Comparison of ENCODE assay signal across 8 cellular contexts in genomic region chr11:68855205-68855978, GRCh38. TPM values are rescaled to one million over a fixed set of nuclear protein-coding genes. Genes with fewer than 3 reads are reported as not detected.
DNase-seq lines count a peak whose midpoint lies in the region; ATAC-seq, FAIRE-seq and TF ChIP-seq lines count a peak whose summit lies in the region.

No MANE protein-coding gene starts in this region.

- no peak for TF ChIP-seq EP300 in GM12878 (IDR thresholded peaks at IDR 0.05; ENCODE audit: borderline replicate concordance in 1 of 2, control insufficient read depth in 1 of 2, low read depth in 2 of 2, low read length in 2 of 2)

- no peaks in the 10 kb centered on the region for H4K20me1 ChIP-seq in GM12878 (ENCODE audit: control insufficient read depth, insufficient read depth)

- FAIRE-seq in GM12878 (lab: Jason Lieb, UNC), result no peak

- H3K4me1 ChIP-seq in GM12878 (ENCODE audit: control insufficient read depth, insufficient read depth, low read length) (no peaks in the 10 kb centered on the region), spleen (peaks cover 5 to 23% (median 16%) of the 10 kb centered on the region in 6 donors)

- H3K36me3 ChIP-seq in GM12878 (ENCODE audit: control insufficient read depth in 2 of 2, insufficient read depth in 2 of 2, low read length in 1 of 2), result no peaks in the 10 kb centered on the region
- no peaks in the 10 kb centered on the region for H3K36me3 ChIP-seq in spleen

- TF ChIP-seq POLR2A in GM12878 (IDR thresholded peaks at IDR 0.05; ENCODE audit: low read depth, low read length) (no peak), spleen (IDR thresholded peaks at IDR 0.05) (no peak)

- no peaks in the 10 kb centered on the region for H3K9me3 ChIP-seq in GM12878 (replicated peaks; ENCODE audit: control insufficient read depth, insufficient read depth, low read length)
- H3K9me3 ChIP-seq in iPS-18c (ENCODE audit: control insufficient read depth, insufficient read depth, low read length), result no peaks in the 10 kb centered on the region
- H3K9me3 ChIP-seq in spleen, result no peaks in the 10 kb centered on the region

- peak overlapping the region; percentile 77 for H3K4me2 ChIP-seq in GM12878 (ENCODE audit: control insufficient read depth, insufficient read depth)

- H3K4me3 ChIP-seq in GM12878, result peak overlapping the region; percentile 44; the same call in 1 of the 2 replicates
- H3K4me3 ChIP-seq in iPS-18c (ENCODE audit: insufficient read depth, low read depth, low read length), result peak overlapping the region; percentile 70
- peak overlapping the region; percentile 51 to 70 (median 56) for H3K4me3 ChIP-seq in spleen

- H3K27ac ChIP-seq in GM12878 (ENCODE audit: control insufficient read depth, insufficient read depth) (no peak overlapping the region), spleen (peak overlapping the region; percentile 13 to 77 (median 52))

- SMC1A ChIA-PET in GM12878 (lab: Charles Lee; ENCODE audit: uncharacterized antibody, unreplicated experiment), result no interaction called here

- 12% methylated on average over 48 of the region's 62 CpGs for WGBS in GM12878 (ENCODE audit: insufficient coverage, insufficient replicate concordance, low lambda C conversion rate, missing lambda C conversion rate)
- WGBS in spleen, 5 donors, result 2 to 4% (median 2%) methylated on average over 33 to 62 of the region's 62 CpGs

- POLR2A ChIA-PET in GM12878 (lab: Charles Lee), result no interaction called here

- ATAC-seq in GM12878 (peak; percentile 36), HG03565 (IDR thresholded peaks at IDR 0.05; ENCODE audit: unreplicated experiment) (no peak)

- TF ChIP-seq RAD21 in GM12878 (IDR thresholded peaks at IDR 0.05; ENCODE audit: insufficient read depth, low read depth, low read length), result no peak

- H2AFZ ChIP-seq in GM12878 (ENCODE audit: control insufficient read depth, low read depth, low read length), result peak overlapping the region; percentile 52

- in situ Hi-C loops in GM12878 (cut with MboI), result no loop called here

- no peak for TF ChIP-seq CTCF in GM12878 (IDR thresholded peaks at IDR 0.05 in 2 of 3, conservative IDR thresholded peaks at IDR 0.05 in 1 of 3; ENCODE audit: control insufficient read depth in 2 of 3, extremely low read depth in 1 of 3, insufficient read depth in 1 of 3, low read depth in 3 of 3, low read length in 3 of 3)
- peak in 3 of 11 experiments; percentile 29 to 51 (median 34) for TF ChIP-seq CTCF in spleen (IDR thresholded peaks at IDR 0.05 in 8 of 11, conservative IDR thresholded peaks at IDR 0.05 in 3 of 11)

- DNase-seq in Daoy (ENCODE audit: low read depth) (peak; percentile 37), NOMO-1 (lab: John Stamatoyannopoulos, UW; ENCODE audit: unreplicated experiment in 2 of 2) (peak; percentile 76 to 79), GM12878 (ENCODE audit: low read depth, low spot score) (no peak), spleen (peak; percentile 90), RPMI8226 (no peak), NCI-H1694 (lab: John Stamatoyannopoulos, UW) (no peak)

- H3K9ac ChIP-seq in GM12878 (ENCODE audit: control insufficient read depth, insufficient read depth, low read length), result no peak overlapping the region

- CTCF ChIA-PET in GM12878 (lab: Yijun Ruan, JAX), result no interaction called here

- no peaks in the 10 kb centered on the region for H3K79me2 ChIP-seq in GM12878 (ENCODE audit: control insufficient read depth, insufficient read depth, low read length)

- intact Hi-C loops in GM12878 (cut with micrococcal nuclease; ENCODE audit: unreplicated experiment) (no loop called here), spleen (cut with DNase I; ENCODE audit: low total_unique reads) (no loop called here)

- RAD21 ChIA-PET in GM12878 (lab: Charles Lee; ENCODE audit: unreplicated experiment), result no interaction called here

- H3K27me3 ChIP-seq in GM12878 (replicated peaks in 1 of 2; ENCODE audit: control insufficient read depth in 2 of 2, insufficient read depth in 2 of 2, low read length in 1 of 2), result peaks cover 0 to 7% of the 10 kb centered on the region in 2 experiments
- peaks cover 0 to 34% (median 13%) of the 10 kb centered on the region in 7 donors for H3K27me3 ChIP-seq in spleen (replicated peaks in 1 of 7)

- no TSS peak for BruUV-seq in GM12878 (replicated peaks; lab: Mats Ljungman, UMichigan)

TF ChIP-seq in GM12878, 131 proteins besides CTCF, POLR2A, EP300 and RAD21 (continues in another document):
- TF ChIP-seq HDAC6 (IDR thresholded peaks at IDR 0.05; ENCODE audit: unreplicated experiment) (no peak), ZNF217 (IDR thresholded peaks at IDR 0.05) (no peak)

RNA-seq across cellular contexts. Expression of gene CPT1A, which starts 13.7 kb away (rescaled TPM):
- 12.4 and 16.5 TPM in 2 replicates for total RNA-seq in Daoy (2014; rRNA removed; shearing (Covaris generic))
- total RNA-seq in GM12878 (2013; cell fraction: nucleolus; rRNA removed), result 11.0 and 15.9 TPM in 2 replicates
- total RNA-seq in GM12878 (2014; rRNA removed), result 6.6 and 7.6 TPM in 2 replicates
- total RNA-seq in GM12878 (2014; rRNA removed; fragmentation: Illumina TruSeq; extraction: Trizol), result 7.0 and 7.5 TPM in 2 replicates
- 17.5 and 17.8 TPM in 2 replicates for total RNA-seq in GM12878 (2021)
- polyA plus RNA-seq in GM12878 (2011; ENCODE audit: low read depth), result 6.4 TPM
- polyA plus RNA-seq in GM12878 (2011; rRNA removed), result 2.5 and 4.5 TPM in 2 replicates
- polyA plus RNA-seq in GM12878 (2011; cell fraction: cytosol; rRNA removed), result 3.3 and 4.3 TPM in 2 replicates
- polyA plus RNA-seq in GM12878 (2011; cell fraction: nucleus; rRNA removed), result 5.9 and 8.1 TPM in 2 replicates
- polyA plus RNA-seq in GM12878 (2012), result 4.9 and 7.9 TPM in 2 replicates
- polyA plus RNA-seq in GM12878 (2014; fragmentation: Illumina TruSeq; extraction: Trizol), result 7.4 and 10.9 TPM in 2 replicates
- polyA plus RNA-seq in GM12878 (2014; fragmentation: Nextera tagmentation; extraction: Ambion mirVana), result 1 to 10 TPM; 1.1 to 2.1 TPM
- polyA plus RNA-seq in GM12878 (2014; rRNA removed), result 7.9 and 9.6 TPM in 2 replicates
- polyA plus RNA-seq in GM12878 (2016; fragmentation: Nextera tagmentation; extraction: Ambion mirVana), result 1 to 10 TPM; 4.9 to 5.4 TPM
- polyA minus RNA-seq in GM12878 (2011; rRNA and poly(A)+ RNA removed), result 7.9 and 11.6 TPM in 2 replicates
- polyA minus RNA-seq in GM12878 (2011; cell fraction: cytosol; rRNA and poly(A)+ RNA removed), result 4.8 and 6.0 TPM in 2 replicates
- polyA minus RNA-seq in GM12878 (2011; cell fraction: nucleus; rRNA and poly(A)+ RNA removed), result 2.4 and 5.0 TPM in 2 replicates
- 100 to 1,000 TPM in 1 of 7 donors, 10 to 100 TPM in 6; 43.3 to 118 (median 73.1) TPM for total RNA-seq in spleen
- 10 to 100 TPM in 2 of 3 donors, 1 to 10 TPM in 1; 6.7 to 18.0 (median 11.0) TPM for polyA plus RNA-seq in spleen

RNA-seq across cellular contexts. Expression of gene MRPL21, which starts 48.2 kb away (rescaled TPM):
- 111 and 163 TPM in 2 replicates for total RNA-seq in Daoy (2014; rRNA removed; shearing (Covaris generic))
- total RNA-seq in GM12878 (2013; cell fraction: nucleolus; rRNA removed), result 18.4 and 19.7 TPM in 2 replicates
- 113 and 127 TPM in 2 replicates for total RNA-seq in GM12878 (2014; rRNA removed)
- total RNA-seq in GM12878 (2014; rRNA removed; fragmentation: Illumina TruSeq; extraction: Trizol), result 92.1 and 102 TPM in 2 replicates
- 96.5 and 102 TPM in 2 replicates for total RNA-seq in GM12878 (2021)
- polyA plus RNA-seq in GM12878 (2011; ENCODE audit: low read depth), result 31.3 TPM
- 85.8 and 131 TPM in 2 replicates for polyA plus RNA-seq in GM12878 (2011; rRNA removed)
- polyA plus RNA-seq in GM12878 (2011; cell fraction: cytosol; rRNA removed), result 75.5 and 105 TPM in 2 replicates
- 58.2 and 61.3 TPM in 2 replicates for polyA plus RNA-seq in GM12878 (2011; cell fraction: nucleus; rRNA removed)
- polyA plus RNA-seq in GM12878 (2012), result 70.0 and 75.5 TPM in 2 replicates
- 69.3 and 86.6 TPM in 2 replicates for polyA plus RNA-seq in GM12878 (2014; fragmentation: Illumina TruSeq; extraction: Trizol)
- polyA plus RNA-seq in GM12878 (2014; fragmentation: Nextera tagmentation; extraction: Ambion mirVana), result 100 to 1,000 TPM; 194 to 283 TPM
- polyA plus RNA-seq in GM12878 (2014; rRNA removed), result 129 and 140 TPM in 2 replicates
- 100 to 1,000 TPM; 247 to 256 TPM for polyA plus RNA-seq in GM12878 (2016; fragmentation: Nextera tagmentation; extraction: Ambion mirVana)
- 37.8 and 45.4 TPM in 2 replicates for polyA minus RNA-seq in GM12878 (2011; rRNA and poly(A)+ RNA removed)
- polyA minus RNA-seq in GM12878 (2011; cell fraction: cytosol; rRNA and poly(A)+ RNA removed), result 17.0 and 25.8 TPM in 2 replicates
- 24.1 and 43.1 TPM in 2 replicates for polyA minus RNA-seq in GM12878 (2011; cell fraction: nucleus; rRNA and poly(A)+ RNA removed)
- 10 to 100 TPM; 11.2 to 37.4 (median 32.9) TPM for total RNA-seq in spleen
- polyA plus RNA-seq in spleen, result 10 to 100 TPM; 50.5 to 81.0 (median 62.2) TPM

RNA-seq across cellular contexts. Expression of gene IGHMBP2, which starts 48.3 kb away (rescaled TPM):
- total RNA-seq in Daoy (2014; rRNA removed; shearing (Covaris generic)), result 7.6 and 10.3 TPM in 2 replicates
- 29.3 and 43.7 TPM in 2 replicates for total RNA-seq in GM12878 (2013; cell fraction: nucleolus; rRNA removed)
- total RNA-seq in GM12878 (2014; rRNA removed) (7.5 and 7.8 TPM in 2 replicates), GM12878 (2014; rRNA removed; fragmentation: Illumina TruSeq; extraction: Trizol) (6.3 and 7.4 TPM in 2 replicates), GM12878 (2021) (17.1 and 20.1 TPM in 2 replicates), spleen (10 to 100 TPM; 15.6 to 31.6 (median 25.3) TPM)
- 3.4 TPM for polyA plus RNA-seq in GM12878 (2011; ENCODE audit: low read depth)
- polyA plus RNA-seq in GM12878 (2011; rRNA removed) (7.6 and 12.8 TPM in 2 replicates), GM12878 (2014; fragmentation: Illumina TruSeq; extraction: Trizol) (5.7 and 9.8 TPM in 2 replicates), GM12878 (2014; fragmentation: Nextera tagmentation; extraction: Ambion mirVana) (1 to 10 TPM; 1.4 to 1.6 TPM), GM12878 (2014; rRNA removed) (13.4 and 13.9 TPM in 2 replicates), GM12878 (2016; fragmentation: Nextera tagmentation; extraction: Ambion mirVana) (10 to 100 TPM; 12.6 to 13.2 TPM), spleen (10 to 100 TPM in 2 of 3 donors, 1 to 10 TPM in 1; 8.2 to 24.1 (median 21.7) TPM)
- 8.4 and 10.5 TPM in 2 replicates for polyA plus RNA-seq in GM12878 (2011; cell fraction: cytosol; rRNA removed)
- 56.2 and 70.0 TPM in 2 replicates for polyA plus RNA-seq in GM12878 (2011; cell fraction: nucleus; rRNA removed)
- 6.9 and 7.0 TPM in 2 replicates for polyA plus RNA-seq in GM12878 (2012)
- 9.9 and 13.0 TPM in 2 replicates for polyA minus RNA-seq in GM12878 (2011; rRNA and poly(A)+ RNA removed)
- 5.6 and 6.4 TPM in 2 replicates for polyA minus RNA-seq in GM12878 (2011; cell fraction: cytosol; rRNA and poly(A)+ RNA removed)
- 19.2 and 31.2 TPM in 2 replicates for polyA minus RNA-seq in GM12878 (2011; cell fraction: nucleus; rRNA and poly(A)+ RNA removed)

Comparison
In these comparisons a context has a peak if more than half of its experiments do, and no peak if none do; other contexts are left out.
1. DNase-seq: peak in Daoy (single experiment), NOMO-1 (2 of 2) and spleen (single experiment); none in GM12878 (single experiment), RPMI8226 (single experiment) and NCI-H1694 (single experiment).
2. Peak in every context shown above with its lines, with median percentiles within 50 percentile points of each other: H3K4me3 ChIP-seq.